In genomic region chr13:95030948-95031347, GRCh38 we compare ENCODE assay signal across 23 cellular contexts.
"Had no signal": no experiment of that assay in that cellular context is flagged by ENCODE, and none has a peak within 500 bp of the region (broad histone marks: within the 10 kb centered on the region; RNA-seq: fewer than 3 reads in every experiment).

No MANE protein-coding gene starts in this region.

- H3K27me3 ChIP-seq: colonic mucosa, dorsolateral prefrontal cortex, esophagus muscularis mucosa, esophagus squamous epithelium, foreskin keratinocyte, gastrocnemius medialis, gastroesophageal sphincter, heart left ventricle, heart right ventricle had no signal

- DNase-seq: colonic mucosa; cortex of kidney; dermis blood vessel endothelial cell; dorsolateral prefrontal cortex; effector CD4-positive, alpha-beta T cell; effector CD8-positive, alpha-beta T cell; effector memory CD4-positive, alpha-beta T cell; effector memory CD8-positive, alpha-beta T cell; endodermal cell; erythroblast; esophagus squamous epithelium; foreskin fibroblast; foreskin keratinocyte; foreskin melanocyte; gastrocnemius medialis; glutamatergic neuron; head of caudate nucleus; heart left ventricle; heart right ventricle had no signal

- H3K9me3 ChIP-seq: colonic mucosa, esophagus muscularis mucosa, esophagus squamous epithelium, gastrocnemius medialis had no signal

- H3K27ac ChIP-seq: colonic mucosa, coronary artery, dorsolateral prefrontal cortex, epithelial cell of prostate, esophagus muscularis mucosa, esophagus squamous epithelium, foreskin keratinocyte, gastrocnemius medialis, gastroesophageal sphincter, heart left ventricle, heart right ventricle had no signal

- H3K36me3 ChIP-seq: colonic mucosa, gastroesophageal sphincter had no signal

- H3K4me1 ChIP-seq: colonic mucosa, foreskin keratinocyte, gastrocnemius medialis, gastroesophageal sphincter, heart left ventricle, heart right ventricle had no signal

- ATAC-seq: effector memory CD8-positive, alpha-beta T cell; foreskin keratinocyte; gastrocnemius medialis; gastroesophageal sphincter; heart left ventricle; heart right ventricle had no signal

- H3K4me3 ChIP-seq: colonic mucosa, coronary artery, dorsolateral prefrontal cortex, esophagus muscularis mucosa, esophagus squamous epithelium, gastrocnemius medialis, gastroesophageal sphincter, heart left ventricle, heart right ventricle had no signal
